8 cellular contexts compared by ENCODE assay signal in genomic region chr7:149261829-149262617, GRCh38. TPM values are rescaled to one million over a fixed set of nuclear protein-coding genes. Genes with fewer than 3 reads are reported as not detected.
DNase-seq lines count a peak whose midpoint lies in the region; ATAC-seq and TF ChIP-seq lines count a peak whose summit lies in the region.

ZNF783 (plus strand) TSS chr7:149262196; CDS start chr7:149262334, 138 bp downstream.

- peak within 1 kb of the TSS; percentile 87 for H3K4me2 ChIP-seq in GM23248 (ENCODE audit: unreplicated experiment)
- peak within 1 kb of the TSS; percentile 81 for H3K4me2 ChIP-seq in neuronal stem cell (ENCODE audit: insufficient read depth, low read length, poor library complexity, severe bottlenecking)

- peak within 1 kb of the TSS; percentile 53 for H4K91ac ChIP-seq in neuronal stem cell (ENCODE audit: low read depth, low read length, poor library complexity)

- peak within 1 kb of the TSS; percentile 96 for H3K27ac ChIP-seq in GM23248
- H3K27ac ChIP-seq in RWPE2 (ENCODE audit: poor library complexity, severe bottlenecking), result peak within 1 kb of the TSS; percentile 85
- H3K27ac ChIP-seq in neuronal stem cell (replicated peaks; ENCODE audit: low read length), result no peak within 1 kb of the TSS
- H3K27ac ChIP-seq in subcutaneous abdominal adipose tissue (ENCODE audit: low read depth, low read length), result peak within 1 kb of the TSS; percentile 76

- H3K9me2 ChIP-seq in GM23248 (ENCODE audit: insufficient read depth), result no peaks in the 10 kb centered on the region

- in situ Hi-C loops in GM23248 (cut with MboI), result no loop called here

- H3K27me3 ChIP-seq in GM23248 (replicated peaks; ENCODE audit: insufficient read depth), result no peaks in the 10 kb centered on the region
- H3K27me3 ChIP-seq in RWPE2 (ENCODE audit: insufficient read depth, poor library complexity, severe bottlenecking), result no peaks in the 10 kb centered on the region
- H3K27me3 ChIP-seq in neuronal stem cell (ENCODE audit: control insufficient read depth in 3 of 3, insufficient read depth in 3 of 3, low read depth in 1 of 3, low read length in 3 of 3), result peaks cover 0 to 1% (median 0%) of the 10 kb centered on the region in 3 experiments
- H3K27me3 ChIP-seq in subcutaneous abdominal adipose tissue (ENCODE audit: control insufficient read depth in 5 of 5, insufficient read depth in 4 of 5, low read length in 5 of 5), result no peaks in the 10 kb centered on the region

- no peaks in the 10 kb centered on the region for H4K20me1 ChIP-seq in GM23248 (ENCODE audit: insufficient read depth)

- H3K14ac ChIP-seq in neuronal stem cell (ENCODE audit: low read length), result peak within 1 kb of the TSS; percentile 82

- peak within 1 kb of the TSS; percentile 80 for H3K23ac ChIP-seq in neuronal stem cell (ENCODE audit: low read depth, low read length, poor library complexity)

- H3K9ac ChIP-seq in GM23248, result peak within 1 kb of the TSS; percentile 89
- H3K9ac ChIP-seq in neuronal stem cell (ENCODE audit: low read depth, low read length, poor library complexity), result peak within 1 kb of the TSS; percentile 91
- peak within 1 kb of the TSS; percentile 50 to 86 (median 80) for H3K9ac ChIP-seq in subcutaneous abdominal adipose tissue (ENCODE audit: low read length in 5 of 5)

- H2AFZ ChIP-seq in GM23248, result peak within 1 kb of the TSS; percentile 83
- peak within 1 kb of the TSS; percentile 95 for H2AFZ ChIP-seq in neuronal stem cell (ENCODE audit: low read length)

- peak within 1 kb of the TSS; percentile 94 for H2AK5ac ChIP-seq in neuronal stem cell (ENCODE audit: low read depth, low read length)

- 0 to 2% methylated on average over 40 to 46 of the region's 115 CpGs for WGBS in GM23248 (ENCODE audit: low coverage in 1 of 2, low lambda C conversion rate in 2 of 2, missing lambda C conversion rate in 2 of 2), 2 experiments
- WGBS in neuronal stem cell (ENCODE audit: extremely low coverage in 2 of 2, insufficient read length in 2 of 2, insufficient replicate concordance in 1 of 2), 2 donors, result no CpG with 5 or more reads among the region's 115 CpGs

- H2BK15ac ChIP-seq in neuronal stem cell (ENCODE audit: low read length), result peak within 1 kb of the TSS; percentile 89

- DNase-seq in ELR (ENCODE audit: low read depth) (peak; percentile 88), GM23248 (peak; percentile 97), Kasumi-1 (lab: John Stamatoyannopoulos, UW) (peak; percentile 67 to 76), RWPE2 (ENCODE audit: low spot score) (peak; percentile 70), activated gamma-delta T cell treated with Interleukin-2 at 50 U/mL for 16 hours (peak; percentile 82), foreskin melanocyte (peak; percentile 68), neuronal stem cell (ENCODE audit: low spot score) (peak; percentile 83)

- no peak within 1 kb of the TSS for H2BK120ac ChIP-seq in neuronal stem cell (ENCODE audit: low read depth, low read length)

- peaks cover 27% of the 10 kb centered on the region for H3K4me1 ChIP-seq in GM23248 (ENCODE audit: insufficient read depth)
- peaks cover 4% of the 10 kb centered on the region for H3K4me1 ChIP-seq in RWPE2 (ENCODE audit: insufficient read depth, poor library complexity, severe bottlenecking)
- no peaks in the 10 kb centered on the region for H3K4me1 ChIP-seq in neuronal stem cell (ENCODE audit: control insufficient read depth in 2 of 2, insufficient read depth in 1 of 2, low read depth in 1 of 2, low read length in 2 of 2)
- peaks cover 0 to 25% (median 16%) of the 10 kb centered on the region in 5 donors for H3K4me1 ChIP-seq in subcutaneous abdominal adipose tissue (ENCODE audit: control insufficient read depth in 5 of 5, insufficient read depth in 5 of 5, low read length in 5 of 5)

- peaks cover 36% of the 10 kb centered on the region for H3K79me2 ChIP-seq in GM23248 (ENCODE audit: insufficient read depth)

- H3K4ac ChIP-seq in neuronal stem cell (ENCODE audit: low read length), result peak within 1 kb of the TSS; percentile 53

- H3K4me3 ChIP-seq in GM23248 (peak within 1 kb of the TSS; percentile 72), RWPE2 (ENCODE audit: severe bottlenecking) (peak within 1 kb of the TSS; percentile 63), neuronal stem cell (ENCODE audit: low read length in 2 of 2) (peak within 1 kb of the TSS; percentile 46 to 90), subcutaneous abdominal adipose tissue (ENCODE audit: low read depth in 1 of 5, low read length in 5 of 5) (peak within 1 kb of the TSS; percentile 41 to 72 (median 61))

- H2BK12ac ChIP-seq in neuronal stem cell (ENCODE audit: low read length), result peak within 1 kb of the TSS; percentile 22

- peak within 1 kb of the TSS; percentile 93 for H4K8ac ChIP-seq in neuronal stem cell (ENCODE audit: low read depth, low read length)

- peaks cover 3% of the 10 kb centered on the region for H3K79me1 ChIP-seq in neuronal stem cell (ENCODE audit: low read depth, low read length)

- H3K9me3 ChIP-seq in GM23248 (ENCODE audit: low read depth) (no peaks in the 10 kb centered on the region), RWPE2 (ENCODE audit: severe bottlenecking) (no peaks in the 10 kb centered on the region), neuronal stem cell (replicated peaks in 1 of 2; ENCODE audit: control insufficient read depth in 2 of 2, insufficient read depth in 1 of 2, low read depth in 1 of 2, low read length in 2 of 2) (no peaks in the 10 kb centered on the region), subcutaneous abdominal adipose tissue (ENCODE audit: control insufficient read depth in 5 of 5, low read length in 5 of 5) (no peaks in the 10 kb centered on the region)

- no peak within 1 kb of the TSS for H2BK5ac ChIP-seq in neuronal stem cell (ENCODE audit: low read length)

- H3K36me3 ChIP-seq in GM23248 (ENCODE audit: low read depth) (no peaks in the 10 kb centered on the region), RWPE2 (ENCODE audit: low read depth) (peaks cover 24% of the 10 kb centered on the region), neuronal stem cell (replicated peaks in 1 of 2; ENCODE audit: control insufficient read depth in 2 of 2, insufficient read depth in 2 of 2, low read length in 2 of 2) (peaks cover 6 to 10% of the 10 kb centered on the region in 2 donors), subcutaneous abdominal adipose tissue (ENCODE audit: control insufficient read depth in 5 of 5, insufficient read depth in 5 of 5, low read length in 5 of 5) (peaks cover 2 to 20% (median 18%) of the 10 kb centered on the region in 5 donors)

- ATAC-seq in RWPE2 (ENCODE audit: low read depth), result peak; percentile 85

- peak within 1 kb of the TSS; percentile 96 for H3K18ac ChIP-seq in neuronal stem cell (ENCODE audit: low read length)

- TF ChIP-seq CTCF in RWPE2 (IDR thresholded peaks at IDR 0.05; ENCODE audit: poor library complexity, severe bottlenecking), result peak; percentile 96

- peaks cover 23% of the 10 kb centered on the region for H3F3A ChIP-seq in GM23248 (ENCODE audit: insufficient read depth)

RNA-seq across cellular contexts. Expression of gene ZNF783, which starts in this region (rescaled TPM):
- total RNA-seq in GM23248 (2014; rRNA removed; shearing (Covaris generic)), result 8.6 and 11.3 TPM in 2 replicates
- polyA plus RNA-seq in GM23248 (2016; fragmentation: Nextera tagmentation; extraction: Ambion mirVana), result 3.5 and 3.6 TPM in 2 replicates
- polyA plus RNA-seq in neuronal stem cell (2013, experiment 1 of 2), result 5.0 TPM
- 4.6 TPM for polyA plus RNA-seq in neuronal stem cell (2013, experiment 2 of 2)
